In genomic region chr6:136069119-136069518, GRCh38 we compare ENCODE assay signal across 1 cellular context.
TF ChIP-seq lines count a peak whose summit lies in the region.

No MANE protein-coding gene starts in this region.

TF ChIP-seq in HEK293T, 16 proteins besides CTCF, POLR2A, EP300 and RAD21 (continued from another document):
- TF ChIP-seq, protein P1, sequence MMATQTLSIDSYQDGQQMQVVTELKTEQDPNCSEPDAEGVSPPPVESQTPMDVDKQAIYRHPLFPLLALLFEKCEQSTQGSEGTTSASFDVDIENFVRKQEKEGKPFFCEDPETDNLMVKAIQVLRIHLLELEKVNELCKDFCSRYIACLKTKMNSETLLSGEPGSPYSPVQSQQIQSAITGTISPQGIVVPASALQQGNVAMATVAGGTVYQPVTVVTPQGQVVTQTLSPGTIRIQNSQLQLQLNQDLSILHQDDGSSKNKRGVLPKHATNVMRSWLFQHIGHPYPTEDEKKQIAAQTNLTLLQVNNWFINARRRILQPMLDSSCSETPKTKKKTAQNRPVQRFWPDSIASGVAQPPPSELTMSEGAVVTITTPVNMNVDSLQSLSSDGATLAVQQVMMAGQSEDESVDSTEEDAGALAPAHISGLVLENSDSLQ (IDR thresholded peaks at IDR 0.05) = no peak
- TF ChIP-seq NFRKB (IDR thresholded peaks at IDR 0.05) (no peak), ARNT (IDR thresholded peaks at IDR 0.05) (no peak), L3MBTL2 (conservative IDR thresholded peaks at IDR 0.05) (no peak)
